21 cellular contexts compared by ENCODE assay signal in the genomic region with DNA sequence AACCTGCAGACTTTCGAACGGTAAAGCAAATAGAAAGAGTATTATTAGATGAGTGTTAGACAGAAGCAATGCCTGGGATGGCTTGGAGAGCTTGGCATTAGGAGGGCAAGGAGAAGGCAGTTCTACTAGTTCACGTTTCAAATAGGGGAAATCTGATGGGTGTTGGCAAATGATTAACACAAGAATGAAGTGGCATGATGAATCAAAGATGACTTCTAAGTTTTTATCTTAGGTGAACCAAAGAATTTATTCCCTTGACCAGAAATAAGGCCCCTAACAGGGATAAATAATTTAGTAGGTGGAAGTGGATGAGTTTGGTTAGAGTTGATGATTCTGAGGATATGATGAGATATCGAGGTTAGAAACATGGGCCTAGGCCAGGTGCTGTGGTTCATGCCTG. TPM values are rescaled to one million over a fixed set of nuclear protein-coding genes. Genes with fewer than 3 reads are reported as not detected.
"Had no signal": no experiment of that assay in that cellular context is flagged by ENCODE, and none has a peak within 500 bp of the region (broad histone marks: within the 10 kb centered on the region; RNA-seq: fewer than 3 reads in every experiment).

No MANE protein-coding gene starts in this region.

- DNase-seq: KBM-7, MV-4-11, NCI-H1048, NCI-H1105, NCI-H1417, NCI-H146, NCI-H1694 treated with DMSO at 0.1 percent for 48 hours, NCI-H1930, NCI-H2081, NCI-H2107, NCI-H2227 treated with DMSO at 0.1 percent for 48 hours, NCI-H524, NCI-H69, NCI-H774, PC-3, SHP77 treated with DMSO at 0.1 percent for 48 hours, SJCRH30 had no signal

- ATAC-seq: Panc1, PC-3, Right ventricle myocardium inferior, SK-N-SH treated with all-trans-retinoic acid at 6 μM for 48 hours had no signal

- H3K9me3 ChIP-seq: SJCRH30 had no signal

RNA-seq across cellular contexts. Expression of a gene that starts 38.5 kb away (rescaled TPM):
- total RNA-seq: OCI-LY7 had no signal
